ENCODE assay signal across 29 cellular contexts in genomic region chr14:86143248-86143647, GRCh38.
"Had no signal": no experiment of that assay in that cellular context is flagged by ENCODE, and none has a peak within 500 bp of the region (broad histone marks: within the 10 kb centered on the region; RNA-seq: fewer than 3 reads in every experiment).

No MANE protein-coding gene starts in this region.

- H2AFZ ChIP-seq: neural progenitor cell, parathyroid adenoma had no signal

- H3K4me1 ChIP-seq: neural progenitor cell, pancreas, parathyroid adenoma, prostate gland, psoas muscle, right atrium auricular region, right lobe of liver, sigmoid colon, spleen had no signal

- H3K4me2 ChIP-seq: neural progenitor cell, smooth muscle cell had no signal

- H3K9ac ChIP-seq: neural progenitor cell, parathyroid adenoma had no signal

- H3K9me3 ChIP-seq: neutrophil, ovary, pancreas, prostate gland, right atrium auricular region, right lobe of liver, sigmoid colon had no signal

- H3K27me3 ChIP-seq: neural progenitor cell, neutrophil, ovary, pancreas, right atrium auricular region, right lobe of liver, sigmoid colon, spleen had no signal

- H3K27ac ChIP-seq: neural progenitor cell, neutrophil, ovary, pancreas, parathyroid adenoma, prostate gland, psoas muscle, right atrium auricular region, right lobe of liver, sigmoid colon, skin epidermis, spleen had no signal

- DNase-seq: naive thymus-derived CD4-positive, alpha-beta T cell; naive thymus-derived CD8-positive, alpha-beta T cell; natural killer cell; nephron progenitor cell; nucleus accumbens; occipital lobe; ovary; pancreas; posterior cingulate gyrus; psoas muscle; retina; right lobe of liver; sigmoid colon; small intestine; spleen; stimulated activated CD4-positive, alpha-beta T cell treated with anti-CD3 and anti-CD28 coated beads, Interleukin-12 subunit alpha, Interleukin-12 subunit beta, amount 100 ng/mL, for 4 hours; stimulated activated CD4-positive, alpha-beta T cell treated with anti-CD3 and anti-CD28 coated beads, Interleukin-15, amount 100 ng/mL, for 24 hours; stimulated activated CD4-positive, alpha-beta T cell treated with anti-CD3 and anti-CD28 coated beads, Interleukin-1b, Interleukin-23, amount 100 ng/mL, for 48 hours; stimulated activated CD4-positive, alpha-beta T cell treated with anti-CD3 and anti-CD28 coated beads, Interleukin-2, amount 100 ng/mL, for 24 hours had no signal

- H3K4me3 ChIP-seq: neural progenitor cell, ovary, pancreas, prostate gland, psoas muscle, right atrium auricular region, right lobe of liver, sigmoid colon, skin epidermis, smooth muscle cell, spleen had no signal

- H3K36me3 ChIP-seq: neural progenitor cell, neutrophil, ovary, pancreas, prostate gland, right atrium auricular region, right lobe of liver, sigmoid colon, spleen had no signal

- FAIRE-seq: pancreas, small intestine had no signal

- ATAC-seq: naive thymus-derived CD4-positive, alpha-beta T cell; naive thymus-derived CD8-positive, alpha-beta T cell; natural killer cell; natural killer cell treated with Interleukin-12 subunit alpha and Interleukin-12 subunit beta and Interleukin-15 and Interleukin-18, amount 100 ng/mL, for 72 hours; pancreas; psoas muscle; right cardiac atrium; right lobe of liver; sciatic nerve had no signal

- H3K79me2 ChIP-seq: parathyroid adenoma had no signal
